ENCODE assay signal across 19 cellular contexts in the genomic region with DNA sequence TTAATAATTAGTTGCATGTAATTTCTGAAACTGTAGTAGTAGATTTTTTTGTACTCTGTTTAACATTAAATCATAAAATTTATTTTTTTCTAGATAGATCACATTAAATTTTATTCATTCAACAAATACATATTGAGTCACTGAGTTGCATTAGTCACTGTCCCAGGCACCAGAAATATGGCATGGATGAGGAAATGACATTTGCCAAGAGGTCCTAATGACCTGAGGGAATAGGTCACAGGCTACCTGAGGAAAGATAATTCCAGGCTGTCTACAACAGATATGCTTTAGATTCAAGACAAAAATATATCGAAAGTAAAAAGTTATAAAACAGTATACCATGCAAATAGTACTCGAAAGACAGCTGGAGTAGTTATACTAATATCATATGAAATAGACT.
"Had no signal": no experiment of that assay in that cellular context is flagged by ENCODE, and none has a peak within 500 bp of the region (broad histone marks: within the 10 kb centered on the region; RNA-seq: fewer than 3 reads in every experiment).

No MANE protein-coding gene starts in this region.

- ATAC-seq: heart left ventricle; left lobe of liver; mucosa of descending colon; natural killer cell; stimulated activated memory B cell treated with anti-CD40 and anti-IgM and Interleukin-4, amounts not matched to agents 10 μg/mL and 1 μg/mL and 100 μg/mL, for 72 hours; upper lobe of right lung had no signal

- H3K4me1 ChIP-seq: heart left ventricle, right atrium auricular region, tibial artery had no signal

- H3K36me3 ChIP-seq: esophagus squamous epithelium, heart left ventricle, right atrium auricular region, sigmoid colon, tibial artery, upper lobe of right lung, vagina had no signal

- H3K27ac ChIP-seq: esophagus squamous epithelium, heart left ventricle, right atrium auricular region, sigmoid colon, tibial artery, upper lobe of right lung, vagina had no signal

- H3K4me3 ChIP-seq: esophagus squamous epithelium, heart left ventricle, mucosa of descending colon, right atrium auricular region, sigmoid colon, tibial artery, upper lobe of right lung, vagina had no signal

- H3K9me3 ChIP-seq: esophagus squamous epithelium, heart left ventricle, mucosa of descending colon, right atrium auricular region, sigmoid colon, tibial artery, upper lobe of right lung, vagina had no signal

- H3K27me3 ChIP-seq: esophagus squamous epithelium, heart left ventricle, right atrium auricular region, sigmoid colon, tibial artery, upper lobe of right lung, vagina had no signal

- DNase-seq: cortex of kidney; effector memory CD4-positive, alpha-beta T cell; esophagus squamous epithelium; foreskin melanocyte; heart left ventricle; hippocampal formation; kidney glomerular epithelial cell; mucosa of descending colon; natural killer cell; posterior cingulate gyrus; sigmoid colon; small intestine; stimulated activated CD4-positive, alpha-beta T cell treated with anti-CD3 and anti-CD28 coated beads, Interleukin-4, amount 100 ng/mL, for 24 hours; tibial artery; upper lobe of right lung had no signal
